ENCODE assay signal across 8 cellular contexts in the genomic region with DNA sequence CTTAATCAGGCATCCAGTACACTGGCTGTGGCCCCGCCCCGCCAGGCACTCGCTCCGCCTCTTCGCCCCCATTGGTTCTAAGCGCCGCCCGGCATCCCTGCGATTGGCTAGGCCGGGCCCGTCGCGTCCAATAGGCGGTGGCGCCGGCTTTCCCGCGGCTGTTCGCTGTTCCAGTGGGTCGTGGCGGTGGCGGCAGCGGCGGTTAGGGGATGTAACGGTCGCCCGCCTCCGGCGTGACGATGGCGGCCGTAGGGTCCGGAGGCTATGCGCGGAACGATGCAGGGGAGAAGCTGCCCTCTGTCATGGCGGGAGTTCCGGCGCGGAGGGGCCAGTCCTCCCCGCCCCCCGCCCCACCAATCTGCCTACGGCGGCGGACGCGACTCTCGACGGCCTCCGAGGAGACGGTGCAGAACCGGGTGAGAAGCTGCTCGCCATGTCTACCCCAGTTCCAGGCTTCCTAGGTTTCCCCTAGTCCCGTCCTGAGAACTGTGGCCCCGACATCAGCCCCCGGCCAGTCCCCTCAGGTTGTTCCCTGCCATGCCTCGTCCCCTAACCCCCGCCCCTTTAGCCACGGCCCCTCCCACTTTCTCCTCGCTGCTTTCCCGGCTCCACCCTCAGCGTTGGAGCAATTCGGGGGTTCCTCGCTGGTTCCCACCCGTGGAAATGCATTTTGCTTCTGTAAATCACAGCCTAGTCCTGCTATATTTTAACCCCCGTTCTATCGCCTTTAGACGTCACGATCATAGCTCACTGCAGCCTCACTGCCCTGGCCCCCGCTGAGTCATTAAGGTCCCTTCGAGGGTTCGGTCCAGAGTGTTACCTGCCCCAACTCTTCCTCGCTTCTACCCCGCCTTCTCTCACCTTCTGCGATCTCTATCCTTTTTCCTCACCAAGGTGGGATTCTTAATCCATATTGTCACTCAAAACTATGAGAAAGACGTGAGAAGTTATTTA. TPM values are rescaled to one million over a fixed set of nuclear protein-coding genes. Genes with fewer than 3 reads are reported as not detected.
A peak's percentile ranks its signal among the peaks of the same experiment; 100 is the strongest.
DNase-seq lines count a peak whose midpoint lies in the region; ATAC-seq and TF ChIP-seq lines count a peak whose summit lies in the region.

Gene WDR62 (plus strand): TSS at position 165 of the 954 bp plus-strand sequence. CDS start 75 bp downstream, at position 240.

- H3K79me2 ChIP-seq in KMS-11 (ENCODE audit: insufficient read depth, low read depth), result peaks cover 39% of the 10 kb centered on the region

- peak within 1 kb of the TSS; percentile 63 for H3K27ac ChIP-seq in KMS-11
- peak within 1 kb of the TSS; percentile 83 for H3K27ac ChIP-seq in naive thymus-derived CD4-positive, alpha-beta T cell (ENCODE audit: low read depth, low read length)

- peaks cover 26% of the 10 kb centered on the region for H3K4me1 ChIP-seq in KMS-11 (ENCODE audit: low read depth, poor library complexity, severe bottlenecking)
- H3K4me1 ChIP-seq in naive thymus-derived CD4-positive, alpha-beta T cell (ENCODE audit: control insufficient read depth in 2 of 2, insufficient read depth in 2 of 2, low read length in 2 of 2), result peaks cover 8 to 10% of the 10 kb centered on the region in 2 donors

- no peak for TF ChIP-seq CTCF in KMS-11 (conservative IDR thresholded peaks at IDR 0.05; ENCODE audit: low read depth, low read length)

- DNase-seq in DMS53 (lab: John Stamatoyannopoulos, UW), result peak; percentile 98
- peak; percentile 97 for DNase-seq in activated T-cell treated with anti-CD3 and anti-CD28 coated beads, Interleukin-2, amount 50 U/mL, for 1 hour
- peak; percentile 97 to 99 for DNase-seq in erythroblast (lab: John Stamatoyannopoulos, UW)
- DNase-seq in naive thymus-derived CD4-positive, alpha-beta T cell, result peak in 3 of 9 donors; percentile 90 to 96 (median 95)
- peak in 4 of 6 experiments; percentile 96 to 99 (median 98) for DNase-seq in stimulated activated naive CD4-positive, alpha-beta T cell (lab: John Stamatoyannopoulos, UW)

- H3K4me1 Mint-ChIP-seq in naive thymus-derived CD4-positive, alpha-beta T cell, result peaks cover 6 to 43% (median 33%) of the 10 kb centered on the region in 7 donors

- 0 out of 2 replicates have a peak, but pooled peaks cover 4% of the 10 kb centered on the region for H3K36me3 ChIP-seq in KMS-11 (ENCODE audit: insufficient read depth)
- no peaks in the 10 kb centered on the region for H3K36me3 ChIP-seq in naive thymus-derived CD4-positive, alpha-beta T cell (ENCODE audit: control insufficient read depth in 2 of 3, insufficient read depth in 3 of 3, low read length in 3 of 3)

- H4K20me1 ChIP-seq in KMS-11 (ENCODE audit: insufficient read depth), result peaks cover 4% of the 10 kb centered on the region; the same call in 1 of the 2 replicates

- H2AFZ ChIP-seq in KMS-11 (ENCODE audit: low read depth), result peak within 1 kb of the TSS; percentile 48

- H3K9me3 Mint-ChIP-seq in naive thymus-derived CD4-positive, alpha-beta T cell, result peaks cover 0 to 2% (median 0%) of the 10 kb centered on the region in 11 donors

- H3K27ac Mint-ChIP-seq in naive thymus-derived CD4-positive, alpha-beta T cell, result peak within 1 kb of the TSS; percentile 94 to 100 (median 98)

- ATAC-seq in GM21737 (IDR thresholded peaks at IDR 0.05; ENCODE audit: unreplicated experiment), result peak; percentile 63
- ATAC-seq in naive thymus-derived CD4-positive, alpha-beta T cell, result peak; percentile 84

- no peaks in the 10 kb centered on the region for H3K27me3 ChIP-seq in KMS-11 (ENCODE audit: insufficient read depth, low read depth)
- no peaks in the 10 kb centered on the region for H3K27me3 ChIP-seq in naive thymus-derived CD4-positive, alpha-beta T cell (ENCODE audit: control insufficient read depth in 2 of 2, insufficient read depth in 2 of 2, low read length in 2 of 2)

- H3K9ac ChIP-seq in KMS-11, result peak within 1 kb of the TSS; percentile 77

- peak; percentile 75 for TF ChIP-seq POLR2A in erythroblast (IDR thresholded peaks at IDR 0.05; ENCODE audit: low read length)

- no peak within 1 kb of the TSS for H3K4me3 ChIP-seq in KMS-11 (IDR thresholded peaks at IDR 0.05; ENCODE audit: insufficient read depth, low read depth, low read length)
- H3K4me3 ChIP-seq in naive thymus-derived CD4-positive, alpha-beta T cell (ENCODE audit: low read length), result peak within 1 kb of the TSS; percentile 84

- no peaks in the 10 kb centered on the region for H3K9me3 ChIP-seq in naive thymus-derived CD4-positive, alpha-beta T cell (ENCODE audit: control insufficient read depth in 2 of 3, low read length in 3 of 3)

- intact Hi-C loops in naive thymus-derived CD4-positive, alpha-beta T cell (cut with micrococcal nuclease), result loop anchor here (1.0 to 10.0 kb wide), 24 partner anchors 41 to 1724 kb away; partner anchors contain the start of genes ALKBH6 (in 2 of the 2), ARHGAP33 (in 2 of the 2), LIN37 (in 2 of the 2) and SDHAF1 (in 2 of the 2)

- H3K4me3 Mint-ChIP-seq in naive thymus-derived CD4-positive, alpha-beta T cell, result peak within 1 kb of the TSS; percentile 91 to 100 (median 99)

- peak within 1 kb of the TSS; percentile 99 for H3K4me2 ChIP-seq in KMS-11

- peaks cover 0 to 5% (median 4%) of the 10 kb centered on the region in 5 donors for H3K36me3 Mint-ChIP-seq in naive thymus-derived CD4-positive, alpha-beta T cell

- CTCF ChIA-PET in naive thymus-derived CD4-positive, alpha-beta T cell (lab: Charles Lee), result interaction anchor here (0.6 to 1.3 kb wide), 4 partner anchors 58 to 114 kb away, joined by 3 to 4 read pairs (median 4); no protein-coding TSS in a partner anchor

- POLR2A ChIA-PET in naive thymus-derived CD4-positive, alpha-beta T cell (lab: Charles Lee), result interaction anchor here (0.5 to 2.7 kb wide), 8 partner anchors 41 to 152 kb away, joined by 3 to 12 read pairs (median 4); partner anchors contain the start of genes ALKBH6, POLR2I, SYNE4 and TBCB

- no peaks in the 10 kb centered on the region for H3K27me3 Mint-ChIP-seq in naive thymus-derived CD4-positive, alpha-beta T cell

TF ChIP-seq in PFSK-1, 5 proteins besides CTCF, POLR2A, EP300 and RAD21:
- no peak for TF ChIP-seq FOXP2 (optimal IDR thresholded peaks at IDR 0.05; ENCODE audit: borderline replicate concordance, extremely low read depth, extremely low read length, insufficient read depth)
- TF ChIP-seq, protein P1, sequence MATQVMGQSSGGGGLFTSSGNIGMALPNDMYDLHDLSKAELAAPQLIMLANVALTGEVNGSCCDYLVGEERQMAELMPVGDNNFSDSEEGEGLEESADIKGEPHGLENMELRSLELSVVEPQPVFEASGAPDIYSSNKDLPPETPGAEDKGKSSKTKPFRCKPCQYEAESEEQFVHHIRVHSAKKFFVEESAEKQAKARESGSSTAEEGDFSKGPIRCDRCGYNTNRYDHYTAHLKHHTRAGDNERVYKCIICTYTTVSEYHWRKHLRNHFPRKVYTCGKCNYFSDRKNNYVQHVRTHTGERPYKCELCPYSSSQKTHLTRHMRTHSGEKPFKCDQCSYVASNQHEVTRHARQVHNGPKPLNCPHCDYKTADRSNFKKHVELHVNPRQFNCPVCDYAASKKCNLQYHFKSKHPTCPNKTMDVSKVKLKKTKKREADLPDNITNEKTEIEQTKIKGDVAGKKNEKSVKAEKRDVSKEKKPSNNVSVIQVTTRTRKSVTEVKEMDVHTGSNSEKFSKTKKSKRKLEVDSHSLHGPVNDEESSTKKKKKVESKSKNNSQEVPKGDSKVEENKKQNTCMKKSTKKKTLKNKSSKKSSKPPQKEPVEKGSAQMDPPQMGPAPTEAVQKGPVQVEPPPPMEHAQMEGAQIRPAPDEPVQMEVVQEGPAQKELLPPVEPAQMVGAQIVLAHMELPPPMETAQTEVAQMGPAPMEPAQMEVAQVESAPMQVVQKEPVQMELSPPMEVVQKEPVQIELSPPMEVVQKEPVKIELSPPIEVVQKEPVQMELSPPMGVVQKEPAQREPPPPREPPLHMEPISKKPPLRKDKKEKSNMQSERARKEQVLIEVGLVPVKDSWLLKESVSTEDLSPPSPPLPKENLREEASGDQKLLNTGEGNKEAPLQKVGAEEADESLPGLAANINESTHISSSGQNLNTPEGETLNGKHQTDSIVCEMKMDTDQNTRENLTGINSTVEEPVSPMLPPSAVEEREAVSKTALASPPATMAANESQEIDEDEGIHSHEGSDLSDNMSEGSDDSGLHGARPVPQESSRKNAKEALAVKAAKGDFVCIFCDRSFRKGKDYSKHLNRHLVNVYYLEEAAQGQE (IDR thresholded peaks at IDR 0.05; ENCODE audit: insufficient read depth in 1 of 2, low read depth in 2 of 2, low read length in 2 of 2), result no peak
- TF ChIP-seq POLR2AphosphoS5 (IDR thresholded peaks at IDR 0.05; ENCODE audit: low read depth, low read length), result peak; percentile 69; the same call in 1 of the 2 replicates
- TF ChIP-seq TAF1 (IDR thresholded peaks at IDR 0.05; ENCODE audit: borderline replicate concordance, insufficient read depth, low read length), result 0 out of 2 replicates have a peak, but pooled peaks have one; percentile 12
- 0 out of 2 replicates have a peak, but pooled peaks have one; percentile 10 for TF ChIP-seq SIN3A (IDR thresholded peaks at IDR 0.05; ENCODE audit: borderline replicate concordance, insufficient read depth, low read length)
TF ChIP-seq in PFSK-1: peak in this region for 3.

RNA-seq across cellular contexts. Expression of gene WDR62, which starts in this region (rescaled TPM):
- polyA plus RNA-seq in PFSK-1 (2012; ENCODE audit: insufficient read length, low read depth), result 13.6 TPM
- total RNA-seq in naive thymus-derived CD4-positive, alpha-beta T cell, result 10 to 100 TPM in 1 of 5 experiments, 1 to 10 TPM in 4; 1.5 to 22.4 (median 2.9) TPM
- under 1 TPM; 0.07 to 0.33 TPM for polyA plus RNA-seq in naive thymus-derived CD4-positive, alpha-beta T cell
